9 cellular contexts compared by ENCODE assay signal in genomic region chr14:70188292-70188607, GRCh38. TPM values are rescaled to one million over a fixed set of nuclear protein-coding genes. Genes with fewer than 3 reads are reported as not detected.
DNase-seq lines count a peak whose midpoint lies in the region; ATAC-seq, FAIRE-seq and TF ChIP-seq lines count a peak whose summit lies in the region.
"Had no signal": no experiment of that assay in that cellular context is flagged by ENCODE, and none has a peak within 500 bp of the region (broad histone marks: within the 10 kb centered on the region; RNA-seq: fewer than 3 reads in every experiment).

No MANE protein-coding gene starts in this region.

- peak overlapping the region; percentile 78 for H3K4me3 ChIP-seq in GM06990 (replicated peaks; ENCODE audit: low read depth, low read length)
- H3K4me3 ChIP-seq in astrocyte (ENCODE audit: insufficient read depth, low read depth, low read length) = peak overlapping the region; percentile 54
- peak overlapping the region; percentile 34 to 68 (median 44); a peak in 4 of 6 replicates for H3K4me3 ChIP-seq in HepG2 (replicated peaks in 1 of 3; ENCODE audit: insufficient read depth in 1 of 3, low read depth in 2 of 3, low read length in 3 of 3)

- no peak for TF ChIP-seq RAD21 in HepG2 (CRISPR knock-in tag; IDR thresholded peaks at IDR 0.05)

- peaks cover 48% of the 10 kb centered on the region for H3K27me3 Mint-ChIP-seq in astrocyte (ENCODE audit: low read depth, unreplicated experiment)

- H3K27ac Mint-ChIP-seq in astrocyte (ENCODE audit: unreplicated experiment) = no peak overlapping the region

- H3K4me1 Mint-ChIP-seq in astrocyte (ENCODE audit: low read depth, unreplicated experiment) = peaks cover 5% of the 10 kb centered on the region

- no TSS peak for BruUV-seq in HepG2 (replicated peaks; lab: Mats Ljungman, UMichigan)

- peak overlapping the region; percentile 86 for H3K4me3 Mint-ChIP-seq in astrocyte (ENCODE audit: unreplicated experiment)

- H3K79me2 ChIP-seq in astrocyte (ENCODE audit: insufficient read depth, low read length) (no peaks in the 10 kb centered on the region), HepG2 (ENCODE audit: insufficient read depth, low read length) (no peaks in the 10 kb centered on the region)

- no peak for TF ChIP-seq CTCF in GM06990 (IDR thresholded peaks at IDR 0.05; ENCODE audit: insufficient read depth, low read length, poor library complexity, severe bottlenecking)
- TF ChIP-seq CTCF in astrocyte (IDR thresholded peaks at IDR 0.05; ENCODE audit: insufficient read depth, low read depth, low read length) = no peak
- no peak for TF ChIP-seq CTCF in HepG2 (CRISPR knock-in tag; IDR thresholded peaks at IDR 0.05)

- TF ChIP-seq EP300 in HepG2 (IDR thresholded peaks at IDR 0.05; ENCODE audit: low read depth in 2 of 2, low read length in 2 of 2) (no peak), HepG2 (CRISPR knock-in tag; IDR thresholded peaks at IDR 0.05; ENCODE audit: borderline replicate concordance) (no peak)

- POLR2A ChIA-PET in HepG2 (lab: Yijun Ruan, JAX) = no interaction called here

- no peak for TF ChIP-seq POLR2A in HepG2 (IDR thresholded peaks at IDR 0.05; ENCODE audit: insufficient read depth in 1 of 2, low read depth in 2 of 2, low read length in 2 of 2)

- intact Hi-C loops in HepG2 (cut with micrococcal nuclease; ENCODE audit: unreplicated experiment) = no loop called here

- no peaks in the 10 kb centered on the region for H3K36me3 ChIP-seq in GM06990 (ENCODE audit: control insufficient read depth, insufficient read depth, low read length)
- H3K36me3 ChIP-seq in astrocyte (ENCODE audit: insufficient read depth, low read length) = no peaks in the 10 kb centered on the region
- H3K36me3 ChIP-seq in HepG2 (replicated peaks in 1 of 2; ENCODE audit: control insufficient read depth in 1 of 2, insufficient read depth in 2 of 2, low read length in 2 of 2) = no peaks in the 10 kb centered on the region

- no peaks in the 10 kb centered on the region for H3K9me3 ChIP-seq in astrocyte (ENCODE audit: insufficient read depth, low read depth, low read length)
- H3K9me3 ChIP-seq in HepG2 (ENCODE audit: low read length) = no peaks in the 10 kb centered on the region

- WGBS in HepG2 (ENCODE audit: low lambda C conversion rate) = 50% methylated on average over 2 of the region's 36 CpGs

- FAIRE-seq in astrocyte (lab: Jason Lieb, UNC) = no peak
- no peak for FAIRE-seq in HepG2 (lab: Jason Lieb, UNC)
- no peak for FAIRE-seq in urothelium cell line (lab: Jason Lieb, UNC)

- H2AFZ ChIP-seq in astrocyte (ENCODE audit: low read depth, low read length) = peak overlapping the region; percentile 75
- H2AFZ ChIP-seq in HepG2 (ENCODE audit: low read length) = no peak overlapping the region

- H3K36me3 Mint-ChIP-seq in astrocyte (ENCODE audit: low read depth, unreplicated experiment) = no peaks in the 10 kb centered on the region

- in situ Hi-C loops in HepG2 (cut with HindIII; ENCODE audit: extremely low pct_ligation_motif_present, low pct_unique_long_range_greater_than_20kb) = no loop called here

- DNase-seq in GM06990 (ENCODE audit: extremely low read depth, insufficient read length) (peak; percentile 56), astrocyte (ENCODE audit: low read depth) (no peak), HepG2 (ENCODE audit: low spot score) (no peak), urothelium cell line (ENCODE audit: low spot score) (peak; percentile 76), NCI-H82 treated with DMSO at 0.1 percent for 48 hours (lab: John Stamatoyannopoulos, UW; ENCODE audit: unreplicated experiment) (no peak), NCI-H1694 (lab: John Stamatoyannopoulos, UW) (no peak)

- H3K4me2 ChIP-seq in astrocyte (ENCODE audit: low read length) (peak overlapping the region; percentile 93), HepG2 (ENCODE audit: low read depth, low read length) (peak overlapping the region; percentile 78)

- no peak overlapping the region for H3K27ac ChIP-seq in astrocyte (ENCODE audit: low read depth, low read length)
- no peak overlapping the region for H3K27ac ChIP-seq in HepG2 (ENCODE audit: extremely low read length, insufficient read depth, low read length)

- ATAC-seq in HG02973 (IDR thresholded peaks at IDR 0.05; ENCODE audit: unreplicated experiment) = peak; percentile 8
- ATAC-seq in HepG2 = peak; percentile 43
- no peak for ATAC-seq in GM19324 (IDR thresholded peaks at IDR 0.05; ENCODE audit: low FRiP score, unreplicated experiment)

- H4K20me1 ChIP-seq in astrocyte (ENCODE audit: insufficient read depth, low read length) (no peaks in the 10 kb centered on the region), HepG2 (ENCODE audit: insufficient read depth, low read length) (no peaks in the 10 kb centered on the region)

- no peak overlapping the region for H3K9ac ChIP-seq in astrocyte (ENCODE audit: low read length)
- H3K9ac ChIP-seq in HepG2 (ENCODE audit: insufficient read depth, low read depth, low read length) = no peak overlapping the region

- peaks cover 9% of the 10 kb centered on the region for H3K4me1 ChIP-seq in astrocyte (ENCODE audit: insufficient read depth, low read length)
- H3K4me1 ChIP-seq in HepG2 (ENCODE audit: insufficient read depth, low read length) = peaks cover 7% of the 10 kb centered on the region

- peaks cover 4% of the 10 kb centered on the region for H3K9me3 Mint-ChIP-seq in astrocyte (ENCODE audit: unreplicated experiment)

- CTCF ChIA-PET in HepG2 (lab: Yijun Ruan, JAX; ENCODE audit: low intra/inter-chr PET ratio, low total read pairs) = no interaction called here

- H3K27me3 ChIP-seq in GM06990 (replicated peaks; ENCODE audit: control insufficient read depth, insufficient read depth, low read length) = no peaks in the 10 kb centered on the region
- H3K27me3 ChIP-seq in astrocyte (ENCODE audit: insufficient read depth, low read length) = peaks cover 16% of the 10 kb centered on the region
- peaks cover 7 to 57% of the 10 kb centered on the region in 2 experiments for H3K27me3 ChIP-seq in HepG2 (ENCODE audit: control insufficient read depth in 1 of 2, insufficient read depth in 2 of 2, low read length in 2 of 2)

TF ChIP-seq in HepG2, 621 proteins besides CTCF, POLR2A, EP300 and RAD21:
- TF ChIP-seq HOXA3 (CRISPR knock-in tag; IDR thresholded peaks at IDR 0.05) (0 out of 2 replicates have a peak, but pooled peaks have one; percentile 5), HNRNPK (IDR thresholded peaks at IDR 0.05; ENCODE audit: low read depth, low read length, poor library complexity, severe bottlenecking) (no peak), ZBTB49 (CRISPR knock-in tag; IDR thresholded peaks at IDR 0.05; ENCODE audit: borderline replicate concordance) (no peak)

RNA-seq across cellular contexts. Expression of gene SLC8A3, which starts 0.5 kb away (rescaled TPM):
- total RNA-seq in astrocyte (0.45 and 0.89 TPM in 2 replicates), HepG2 (2016; rRNA removed; fragmentation: Illumina TruSeq; extraction: Trizol) (0.02 TPM in 1 of 2 replicates, not detected in the other)
- not detected in 2 replicates for total RNA-seq in HepG2 (2016; cell fraction: cytosol; rRNA removed; fragmentation: Illumina TruSeq; extraction: Trizol; ENCODE audit: low read depth)
- not detected in 2 replicates for total RNA-seq in HepG2 (2016; cell fraction: insoluble cytoplasmic fraction; rRNA removed; fragmentation: Illumina TruSeq; extraction: Trizol)
- 0.14 TPM in 1 of 2 replicates, not detected in the other for total RNA-seq in HepG2 (2016; cell fraction: membrane; rRNA removed; fragmentation: Illumina TruSeq; extraction: Trizol)
- 0.22 TPM in 1 of 2 replicates, not detected in the other for total RNA-seq in HepG2 (2016; cell fraction: nucleus; rRNA removed; fragmentation: Illumina TruSeq; extraction: Trizol)
- polyA plus RNA-seq in HepG2 (2011; rRNA removed) = 0.01 TPM in 1 of 2 replicates, not detected in the other
- polyA plus RNA-seq in HepG2 (2011; cell fraction: cytosol; rRNA removed) = 0.04 TPM in 1 of 2 replicates, not detected in the other
- 0.05 TPM in 1 of 2 replicates, not detected in the other for polyA plus RNA-seq in HepG2 (2011; cell fraction: nucleus; rRNA removed)
- 0.08 and 0.19 TPM in 2 replicates for polyA plus RNA-seq in HepG2 (2012)
- not detected in 2 replicates for polyA plus RNA-seq in HepG2 (2016; cell fraction: cytosol; fragmentation: Illumina TruSeq; extraction: Trizol; ENCODE audit: low read depth)
- not detected in 2 replicates for polyA plus RNA-seq in HepG2 (2016; cell fraction: insoluble cytoplasmic fraction; fragmentation: Illumina TruSeq; extraction: Trizol; ENCODE audit: low read depth)
- polyA plus RNA-seq in HepG2 (2016; cell fraction: membrane; fragmentation: Illumina TruSeq; extraction: Trizol; ENCODE audit: low read depth) = not detected in 2 replicates
- not detected in 2 replicates for polyA plus RNA-seq in HepG2 (2016; cell fraction: nucleus; fragmentation: Illumina TruSeq; extraction: Trizol; ENCODE audit: insufficient read depth, low read depth)
- polyA minus RNA-seq in HepG2 (2011; rRNA and poly(A)+ RNA removed; ENCODE audit: low replicate concordance) = 0.08 TPM in 1 of 2 replicates, not detected in the other
- not detected in 2 replicates for polyA minus RNA-seq in HepG2 (2011; cell fraction: cytosol; rRNA and poly(A)+ RNA removed)
- 0.25 and 0.39 TPM in 2 replicates for polyA minus RNA-seq in HepG2 (2011; cell fraction: nucleus; rRNA and poly(A)+ RNA removed)
- total RNA-seq: SK-MEL-5 had no signal

Comparison
In these comparisons a context has a peak if more than half of its experiments do, and no peak if none do; other contexts are left out.
1. DNase-seq: peak in GM06990 (single experiment) and urothelium cell line (single experiment); none in astrocyte (single experiment), HepG2 (single experiment), NCI-H82 treated with DMSO at 0.1 percent for 48 hours (single experiment) and NCI-H1694 (single experiment).
2. Peak in every context shown above with its lines, with median percentiles within 50 percentile points of each other: H3K4me3 ChIP-seq.